Comparison of ENCODE assay signal across 1 cellular context in genomic region chr5:1255081-1255561, GRCh38.
TF ChIP-seq lines count a peak whose summit lies in the region.

No MANE protein-coding gene starts in this region.

TF ChIP-seq in GM12878, 131 proteins besides CTCF, POLR2A, EP300 and RAD21:
- TF ChIP-seq RBBP5 (conservative IDR thresholded peaks at IDR 0.05), result no peak
- TF ChIP-seq TBL1XR1 (IDR thresholded peaks at IDR 0.05; ENCODE audit: low read depth, low read length), result no peak
